ENCODE assay signal across 1 cellular context in the genomic region with DNA sequence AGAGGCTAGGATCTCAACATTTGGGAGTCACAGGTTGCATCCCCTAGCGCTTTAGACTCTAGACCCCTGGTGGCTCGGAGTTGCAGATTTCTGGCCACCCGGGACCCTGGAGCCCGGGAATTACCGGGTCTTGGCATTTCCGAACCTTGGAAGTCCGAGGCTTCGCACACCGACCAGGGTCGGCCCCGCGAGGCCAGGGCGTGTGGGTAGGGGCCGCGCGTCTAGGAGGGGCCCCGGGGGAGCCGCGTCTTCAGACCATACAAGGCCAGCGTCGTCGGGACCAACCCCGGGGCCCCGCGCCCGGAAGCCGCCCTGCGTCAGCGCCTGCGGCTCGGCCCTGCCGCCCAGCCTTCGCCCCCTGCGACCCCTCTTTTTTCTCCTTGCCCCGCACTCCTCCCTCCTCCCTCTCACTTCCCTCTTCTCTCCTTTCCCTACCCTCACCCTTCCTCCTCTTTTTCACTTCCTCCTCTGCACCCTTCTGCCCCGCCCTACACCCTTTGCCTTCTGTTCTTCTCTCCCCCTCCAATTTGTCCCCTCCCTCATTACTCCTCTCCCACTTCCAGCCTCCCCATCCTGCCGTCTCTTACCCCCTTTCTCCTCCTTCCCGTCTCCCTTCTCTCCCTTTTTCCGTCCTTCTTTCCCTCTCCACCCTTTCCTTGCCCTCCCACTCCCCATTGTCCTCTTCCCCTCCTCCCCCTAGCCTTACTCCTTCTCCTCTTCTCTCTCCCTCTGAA.
TF ChIP-seq lines count a peak whose summit lies in the region.

No MANE protein-coding gene starts in this region.

TF ChIP-seq in HEK293, 187 proteins besides CTCF, POLR2A, EP300 and RAD21 (continued from another document and continues in another):
- TF ChIP-seq ZNF449 (tag by site-specific recombination; IDR thresholded peaks at IDR 0.05) (no peak), SALL2 (tag by site-specific recombination; IDR thresholded peaks at IDR 0.05; ENCODE audit: borderline replicate concordance) (peak; percentile 98), ZNF639 (tag by site-specific recombination; IDR thresholded peaks at IDR 0.05) (peak; percentile 87), ZFP37 (tag by site-specific recombination; IDR thresholded peaks at IDR 0.05) (no peak), WT1 (tag by site-specific recombination; IDR thresholded peaks at IDR 0.05) (peak; percentile 98), ZBTB1 (tag by site-specific recombination; IDR thresholded peaks at IDR 0.05) (0 out of 2 replicates have a peak, but pooled peaks have one; percentile 30), BCL11B (tag by site-specific recombination; IDR thresholded peaks at IDR 0.05; ENCODE audit: low read depth) (peak; percentile 93), EGR2 (tag by site-specific recombination; IDR thresholded peaks at IDR 0.05; ENCODE audit: low read depth) (peak; percentile 99), ZNF174 (tag by site-specific recombination; IDR thresholded peaks at IDR 0.05) (no peak), ZNF404 (tag by site-specific recombination; IDR thresholded peaks at IDR 0.05) (no peak), ZNF701 (tag by site-specific recombination; IDR thresholded peaks at IDR 0.05) (0 out of 2 replicates have a peak, but pooled peaks have one; percentile 73), MZF1 (tag by site-specific recombination; IDR thresholded peaks at IDR 0.05; ENCODE audit: borderline replicate concordance) (no peak), SCRT1 (tag by site-specific recombination; IDR thresholded peaks at IDR 0.05; ENCODE audit: borderline replicate concordance) (no peak), ZNF211 (tag by site-specific recombination; IDR thresholded peaks at IDR 0.05; ENCODE audit: low read depth) (no peak), ZNF843 (tag by site-specific recombination; IDR thresholded peaks at IDR 0.05) (0 out of 2 replicates have a peak, but pooled peaks have one; percentile 75), ZNF221 (tag by site-specific recombination; IDR thresholded peaks at IDR 0.05; ENCODE audit: borderline replicate concordance) (0 out of 2 replicates have a peak, but pooled peaks have one; percentile 77), ZNF239 (tag by site-specific recombination; IDR thresholded peaks at IDR 0.05) (peak; percentile 70; the same call in 1 of the 2 replicates), ZNF223 (tag by site-specific recombination; IDR thresholded peaks at IDR 0.05) (0 out of 2 replicates have a peak, but pooled peaks have one; percentile 78), ZNF132 (tag by site-specific recombination; IDR thresholded peaks at IDR 0.05; ENCODE audit: borderline replicate concordance) (no peak), ZNF394 (tag by site-specific recombination; IDR thresholded peaks at IDR 0.05; ENCODE audit: borderline replicate concordance) (peak; percentile 28; the same call in 1 of the 2 replicates), ZBTB8A (tag by site-specific recombination; IDR thresholded peaks at IDR 0.05) (peak; percentile 99), ZNF274 (IDR thresholded peaks at IDR 0.05; ENCODE audit: low read length) (no peak), ZNF274 (tag by site-specific recombination; IDR thresholded peaks at IDR 0.05; ENCODE audit: borderline replicate concordance) (no peak), ZNF776 (tag by site-specific recombination; IDR thresholded peaks at IDR 0.05; ENCODE audit: borderline replicate concordance) (no peak), ZNF837 (tag by site-specific recombination; IDR thresholded peaks at IDR 0.05) (no peak; the same call in 1 of the 2 replicates), ZNF19 (tag by site-specific recombination; IDR thresholded peaks at IDR 0.05; ENCODE audit: low read depth) (no peak), GLI2 (tag by site-specific recombination; IDR thresholded peaks at IDR 0.05; ENCODE audit: borderline replicate concordance, low read depth) (no peak), SP2 (tag by site-specific recombination; IDR thresholded peaks at IDR 0.05) (peak; percentile 90), OSR2 (tag by site-specific recombination; IDR thresholded peaks at IDR 0.05) (peak; percentile 39; the same call in 1 of the 2 replicates), SETDB1 (IDR thresholded peaks at IDR 0.05; ENCODE audit: insufficient read length, low read length) (no peak), ZNF354C (tag by site-specific recombination; IDR thresholded peaks at IDR 0.05; ENCODE audit: borderline replicate concordance, low read depth) (no peak), ZNF37A (tag by site-specific recombination; IDR thresholded peaks at IDR 0.05) (no peak), INSM2 (tag by site-specific recombination; IDR thresholded peaks at IDR 0.05) (peak; percentile 38), ZNF792 (tag by site-specific recombination; IDR thresholded peaks at IDR 0.05) (0 out of 2 replicates have a peak, but pooled peaks have one; percentile 37), SP7 (tag by site-specific recombination; IDR thresholded peaks at IDR 0.05) (peak; percentile 79), ZNF350 (tag by site-specific recombination; IDR thresholded peaks at IDR 0.05) (no peak)
- TF ChIP-seq, protein P1, sequence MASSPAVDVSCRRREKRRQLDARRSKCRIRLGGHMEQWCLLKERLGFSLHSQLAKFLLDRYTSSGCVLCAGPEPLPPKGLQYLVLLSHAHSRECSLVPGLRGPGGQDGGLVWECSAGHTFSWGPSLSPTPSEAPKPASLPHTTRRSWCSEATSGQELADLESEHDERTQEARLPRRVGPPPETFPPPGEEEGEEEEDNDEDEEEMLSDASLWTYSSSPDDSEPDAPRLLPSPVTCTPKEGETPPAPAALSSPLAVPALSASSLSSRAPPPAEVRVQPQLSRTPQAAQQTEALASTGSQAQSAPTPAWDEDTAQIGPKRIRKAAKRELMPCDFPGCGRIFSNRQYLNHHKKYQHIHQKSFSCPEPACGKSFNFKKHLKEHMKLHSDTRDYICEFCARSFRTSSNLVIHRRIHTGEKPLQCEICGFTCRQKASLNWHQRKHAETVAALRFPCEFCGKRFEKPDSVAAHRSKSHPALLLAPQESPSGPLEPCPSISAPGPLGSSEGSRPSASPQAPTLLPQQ (tag by site-specific recombination; IDR thresholded peaks at IDR 0.05), result peak; percentile 32; the same call in 1 of the 2 replicates
- TF ChIP-seq, protein P2, sequence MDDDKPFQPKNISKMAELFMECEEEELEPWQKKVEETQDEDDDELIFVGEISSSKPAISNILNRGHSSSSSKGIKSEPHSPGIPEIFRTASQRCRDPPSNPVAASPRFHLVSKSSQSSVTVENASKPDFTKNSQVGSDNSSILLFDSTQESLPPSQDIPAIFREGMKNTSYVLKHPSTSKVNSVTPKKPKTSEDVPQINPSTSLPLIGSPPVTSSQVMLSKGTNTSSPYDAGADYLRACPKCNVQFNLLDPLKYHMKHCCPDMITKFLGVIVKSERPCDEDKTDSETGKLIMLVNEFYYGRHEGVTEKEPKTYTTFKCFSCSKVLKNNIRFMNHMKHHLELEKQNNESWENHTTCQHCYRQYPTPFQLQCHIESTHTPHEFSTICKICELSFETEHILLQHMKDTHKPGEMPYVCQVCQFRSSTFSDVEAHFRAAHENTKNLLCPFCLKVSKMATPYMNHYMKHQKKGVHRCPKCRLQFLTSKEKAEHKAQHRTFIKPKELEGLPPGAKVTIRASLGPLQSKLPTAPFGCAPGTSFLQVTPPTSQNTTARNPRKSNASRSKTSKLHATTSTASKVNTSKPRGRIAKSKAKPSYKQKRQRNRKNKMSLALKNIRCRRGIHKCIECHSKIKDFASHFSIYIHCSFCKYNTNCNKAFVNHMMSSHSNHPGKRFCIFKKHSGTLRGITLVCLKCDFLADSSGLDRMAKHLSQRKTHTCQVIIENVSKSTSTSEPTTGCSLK (tag by site-specific recombination; IDR thresholded peaks at IDR 0.05), result no peak; the same call in 1 of the 2 replicates
- TF ChIP-seq, protein P3, sequence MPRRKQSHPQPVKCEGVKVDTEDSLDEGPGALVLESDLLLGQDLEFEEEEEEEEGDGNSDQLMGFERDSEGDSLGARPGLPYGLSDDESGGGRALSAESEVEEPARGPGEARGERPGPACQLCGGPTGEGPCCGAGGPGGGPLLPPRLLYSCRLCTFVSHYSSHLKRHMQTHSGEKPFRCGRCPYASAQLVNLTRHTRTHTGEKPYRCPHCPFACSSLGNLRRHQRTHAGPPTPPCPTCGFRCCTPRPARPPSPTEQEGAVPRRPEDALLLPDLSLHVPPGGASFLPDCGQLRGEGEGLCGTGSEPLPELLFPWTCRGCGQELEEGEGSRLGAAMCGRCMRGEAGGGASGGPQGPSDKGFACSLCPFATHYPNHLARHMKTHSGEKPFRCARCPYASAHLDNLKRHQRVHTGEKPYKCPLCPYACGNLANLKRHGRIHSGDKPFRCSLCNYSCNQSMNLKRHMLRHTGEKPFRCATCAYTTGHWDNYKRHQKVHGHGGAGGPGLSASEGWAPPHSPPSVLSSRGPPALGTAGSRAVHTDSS (tag by site-specific recombination; IDR thresholded peaks at IDR 0.05), result no peak
- TF ChIP-seq, protein P4, sequence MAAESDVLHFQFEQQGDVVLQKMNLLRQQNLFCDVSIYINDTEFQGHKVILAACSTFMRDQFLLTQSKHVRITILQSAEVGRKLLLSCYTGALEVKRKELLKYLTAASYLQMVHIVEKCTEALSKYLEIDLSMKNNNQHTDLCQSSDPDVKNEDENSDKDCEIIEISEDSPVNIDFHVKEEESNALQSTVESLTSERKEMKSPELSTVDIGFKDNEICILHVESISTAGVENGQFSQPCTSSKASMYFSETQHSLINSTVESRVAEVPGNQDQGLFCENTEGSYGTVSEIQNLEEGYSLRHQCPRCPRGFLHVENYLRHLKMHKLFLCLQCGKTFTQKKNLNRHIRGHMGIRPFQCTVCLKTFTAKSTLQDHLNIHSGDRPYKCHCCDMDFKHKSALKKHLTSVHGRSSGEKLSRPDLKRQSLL (tag by site-specific recombination; IDR thresholded peaks at IDR 0.05), result peak; percentile 5
- TF ChIP-seq, protein P5, sequence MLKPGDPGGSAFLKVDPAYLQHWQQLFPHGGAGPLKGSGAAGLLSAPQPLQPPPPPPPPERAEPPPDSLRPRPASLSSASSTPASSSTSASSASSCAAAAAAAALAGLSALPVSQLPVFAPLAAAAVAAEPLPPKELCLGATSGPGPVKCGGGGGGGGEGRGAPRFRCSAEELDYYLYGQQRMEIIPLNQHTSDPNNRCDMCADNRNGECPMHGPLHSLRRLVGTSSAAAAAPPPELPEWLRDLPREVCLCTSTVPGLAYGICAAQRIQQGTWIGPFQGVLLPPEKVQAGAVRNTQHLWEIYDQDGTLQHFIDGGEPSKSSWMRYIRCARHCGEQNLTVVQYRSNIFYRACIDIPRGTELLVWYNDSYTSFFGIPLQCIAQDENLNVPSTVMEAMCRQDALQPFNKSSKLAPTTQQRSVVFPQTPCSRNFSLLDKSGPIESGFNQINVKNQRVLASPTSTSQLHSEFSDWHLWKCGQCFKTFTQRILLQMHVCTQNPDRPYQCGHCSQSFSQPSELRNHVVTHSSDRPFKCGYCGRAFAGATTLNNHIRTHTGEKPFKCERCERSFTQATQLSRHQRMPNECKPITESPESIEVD (tag by site-specific recombination; IDR thresholded peaks at IDR 0.05), result no peak
